1 cellular context compared by ENCODE assay signal in genomic region chr19:58572818-58573657, GRCh38.
A peak's percentile ranks its signal among the peaks of the same experiment; 100 is the strongest.
TF ChIP-seq lines count a peak whose summit lies in the region.

Gene MZF1, minus strand, starts transcription at chr19:58573335. Its CDS starts 1,946 bp downstream, at chr19:58571389.

TF ChIP-seq in K562, 482 proteins besides CTCF, POLR2A, EP300 and RAD21 (continued from another document and continues in another):
- TF ChIP-seq ATF3 (IDR thresholded peaks at IDR 0.05) (peak; percentile 83), ATF3 (CRISPR knock-in tag; conservative IDR thresholded peaks at IDR 0.05) (0 out of 2 replicates have a peak, but pooled peaks have one; percentile 31), ZNF124 (CRISPR knock-in tag; IDR thresholded peaks at IDR 0.05) (no peak), NR0B1 (IDR thresholded peaks at IDR 0.05; ENCODE audit: partially characterized antibody) (no peak), TCFL5 (CRISPR knock-in tag; conservative IDR thresholded peaks at IDR 0.05) (no peak), ZNF830 (CRISPR knock-in tag; IDR thresholded peaks at IDR 0.05) (no peak), ZBTB7A (IDR thresholded peaks at IDR 0.05; ENCODE audit: borderline replicate concordance, control insufficient read depth, low read depth, low read length) (no peak), KAT8 (IDR thresholded peaks at IDR 0.05; ENCODE audit: low read depth) (no peak), CHD4 (IDR thresholded peaks at IDR 0.05; ENCODE audit: insufficient read depth, insufficient replicate concordance, low read depth, low read length, poor library complexity, severe bottlenecking) (no peak), ZNF592 (IDR thresholded peaks at IDR 0.05) (no peak), ZNF395 (CRISPR knock-in tag; IDR thresholded peaks at IDR 0.05) (peak; percentile 54; the same call in 1 of the 2 replicates), PPARD (CRISPR knock-in tag; IDR thresholded peaks at IDR 0.05) (no peak), TAL1 (IDR thresholded peaks at IDR 0.05) (0 out of 2 replicates have a peak, but pooled peaks have one; percentile 15), FUS (optimal IDR thresholded peaks at IDR 0.05; ENCODE audit: low read depth, low read length) (no peak), PBX2 (CRISPR knock-in tag; IDR thresholded peaks at IDR 0.05; ENCODE audit: low read depth) (peak; percentile 86), PBX2 (tag; conservative IDR thresholded peaks at IDR 0.05; ENCODE audit: low read depth) (peak; percentile 98), ZNF584 (CRISPR knock-in tag; IDR thresholded peaks at IDR 0.05; ENCODE audit: low read depth) (no peak), DDX20 (tag; IDR thresholded peaks at IDR 0.05; ENCODE audit: low read depth) (no peak), HEY1 (CRISPR knock-in tag; IDR thresholded peaks at IDR 0.05; ENCODE audit: borderline replicate concordance) (no peak), SUPT5H (IDR thresholded peaks at IDR 0.05) (peak; percentile 84), NFYB (IDR thresholded peaks at IDR 0.05; ENCODE audit: extremely low read depth, insufficient read length) (peak; percentile 37), SREBF1 (IDR thresholded peaks at IDR 0.05; ENCODE audit: borderline replicate concordance, low read depth, low read length) (no peak), EHMT2 (IDR thresholded peaks at IDR 0.05) (no peak), CHD7 (IDR thresholded peaks at IDR 0.05; ENCODE audit: low read depth, low read length) (no peak), ZNF324 (CRISPR knock-in tag; IDR thresholded peaks at IDR 0.05) (no peak), MAFF (IDR thresholded peaks at IDR 0.05; ENCODE audit: low read length) (no peak), ZEB2 (IDR thresholded peaks at IDR 0.05) (no peak; the same call in 1 of the 2 replicates), SETDB1 (IDR thresholded peaks at IDR 0.05; ENCODE audit: low read length) (no peak), POLR2G (IDR thresholded peaks at IDR 0.05; ENCODE audit: low read depth, low read length) (peak; percentile 85), PATZ1 (CRISPR knock-in tag; IDR thresholded peaks at IDR 0.05; ENCODE audit: borderline replicate concordance) (no peak), DPF2 (IDR thresholded peaks at IDR 0.05) (peak; percentile 43; the same call in 1 of the 2 replicates), SREBF2 (CRISPR knock-in tag; IDR thresholded peaks at IDR 0.05) (no peak), ZBTB8A (IDR thresholded peaks at IDR 0.05; ENCODE audit: partially characterized antibody) (no peak), XRCC4 (IDR thresholded peaks at IDR 0.05; ENCODE audit: extremely low read depth, insufficient read depth, insufficient read length) (no peak), PTBP1 (IDR thresholded peaks at IDR 0.05; ENCODE audit: low read depth, low read length) (no peak), BRD9 (IDR thresholded peaks at IDR 0.05; ENCODE audit: low read depth, partially characterized antibody) (no peak)
